18 cellular contexts compared by ENCODE assay signal in the genomic region with DNA sequence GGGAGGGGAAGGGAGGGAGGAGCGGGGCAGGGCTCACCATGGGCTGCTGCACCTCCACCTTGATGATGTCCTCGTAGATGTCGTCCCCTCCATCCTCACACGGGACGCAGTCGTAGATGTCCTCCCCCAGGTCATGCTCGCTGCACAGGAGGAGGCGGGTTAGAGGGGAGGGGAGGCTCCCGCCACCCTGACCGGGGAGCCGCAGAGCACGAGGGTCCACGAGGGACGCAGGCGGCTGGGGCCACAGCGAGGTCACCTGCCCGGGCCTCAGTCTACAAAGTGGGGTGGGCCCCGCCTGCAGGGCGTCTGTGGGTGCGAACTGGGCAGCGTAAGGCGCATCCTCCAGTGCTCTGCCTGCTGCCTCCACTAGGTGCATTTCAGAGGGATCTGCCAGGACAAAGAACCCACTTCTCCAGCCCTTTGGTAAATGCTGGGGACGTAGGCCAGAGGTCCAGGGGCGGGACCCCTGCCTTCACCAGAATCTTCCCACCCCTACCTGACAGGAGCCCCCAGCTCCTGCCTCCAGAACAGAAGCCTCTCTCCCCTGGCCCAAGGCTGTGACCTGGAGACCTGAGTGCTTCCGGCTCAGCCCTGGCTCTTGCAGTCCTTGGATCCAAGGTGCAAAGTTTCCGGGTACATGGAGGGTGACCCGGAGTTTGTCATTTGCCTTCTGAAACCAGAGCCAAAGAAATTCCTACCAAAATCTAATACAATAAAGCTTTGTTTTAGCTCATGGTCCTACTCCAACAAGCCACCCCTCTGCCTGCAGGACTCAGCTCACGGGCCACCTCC.
A peak's percentile ranks its signal among the peaks of the same experiment; 100 is the strongest.
DNase-seq lines count a peak whose midpoint lies in the region; ATAC-seq, FAIRE-seq and TF ChIP-seq lines count a peak whose summit lies in the region.
"Had no signal": no experiment of that assay in that cellular context is flagged by ENCODE, and none has a peak within 500 bp of the region (broad histone marks: within the 10 kb centered on the region; RNA-seq: fewer than 3 reads in every experiment).

No MANE protein-coding gene starts in this region.

- H3K27me3 ChIP-seq in GM23338 (ENCODE audit: insufficient read depth) (no peaks in the 10 kb centered on the region), H1 (replicated peaks in 1 of 4; ENCODE audit: control insufficient read depth in 3 of 4, extremely low read depth in 1 of 4, insufficient read depth in 3 of 4, low read length in 3 of 4) (no peaks in the 10 kb centered on the region), small intestine (ENCODE audit: control insufficient read depth in 2 of 2, insufficient read depth in 2 of 2, low read length in 2 of 2) (no peaks in the 10 kb centered on the region)
- H3K27me3 ChIP-seq: MG63 had no signal

- TF ChIP-seq POLR2A in H1 (IDR thresholded peaks at IDR 0.05; ENCODE audit: control extremely low read depth in 1 of 2, low read depth in 2 of 2, low read length in 2 of 2) = no peak

- peaks cover 5% of the 10 kb centered on the region; the same call in 2 of the 3 replicates for H3K4me1 Mint-ChIP-seq in GM23338
- H3K4me1 Mint-ChIP-seq: CD4-positive, CD25-positive, alpha-beta regulatory T cell had no signal

- TF ChIP-seq EP300 in H1 (IDR thresholded peaks at IDR 0.05; ENCODE audit: borderline replicate concordance in 1 of 2, low read depth in 2 of 2, low read length in 2 of 2) = no peak

- H3K27ac ChIP-seq in GM23338 (ENCODE audit: low read depth) (no peak overlapping the region), RWPE1 (peak overlapping the region; percentile 24), H1 (ENCODE audit: low read depth, low read length) (no peak overlapping the region), small intestine (ENCODE audit: low read depth in 1 of 2, low read length in 1 of 2) (no peak overlapping the region)
- H3K27ac ChIP-seq: SK-N-MC had no signal

- H3K9me3 ChIP-seq in H1 (ENCODE audit: insufficient read depth in 2 of 2, low read depth in 1 of 2, low read length in 1 of 2) (no peaks in the 10 kb centered on the region), small intestine (ENCODE audit: control insufficient read depth, low read depth) (no peaks in the 10 kb centered on the region)
- H3K9me3 ChIP-seq: MG63 had no signal

- FAIRE-seq in H1 (lab: Jason Lieb, UNC) (no peak), small intestine (lab: Jason Lieb, UNC) (no peak)

- H3K23me2 ChIP-seq in H1 (ENCODE audit: low read depth, low read length) = no peaks in the 10 kb centered on the region

- H3K79me2 ChIP-seq in GM23338 (replicated peaks; ENCODE audit: insufficient read depth) (no peaks in the 10 kb centered on the region), H1 (ENCODE audit: control insufficient read depth in 1 of 2, insufficient read depth in 2 of 2, low read length in 2 of 2) (no peaks in the 10 kb centered on the region)

- peak overlapping the region; percentile 20; the same call in 1 of the 2 replicates for H4K8ac ChIP-seq in H1 (ENCODE audit: extremely low read depth, insufficient read depth, low read length)

- no peak overlapping the region for H2BK5ac ChIP-seq in H1 (ENCODE audit: low read depth, low read length)

- H3K14ac ChIP-seq in H1 (ENCODE audit: insufficient read length) = no peak overlapping the region

- no peak overlapping the region for H4K5ac ChIP-seq in H1 (ENCODE audit: insufficient read length, low read depth, low read length)

- H3K23ac ChIP-seq in H1 (ENCODE audit: insufficient read length) = no peak overlapping the region

- H2BK120ac ChIP-seq in H1 (replicated peaks; ENCODE audit: low read depth, low read length) = no peak overlapping the region

- no peaks in the 10 kb centered on the region; the same call in 1 of the 2 replicates for H3K79me1 ChIP-seq in H1 (ENCODE audit: low read depth, low read length)

- H3K9ac ChIP-seq in H1 (replicated peaks in 1 of 4; ENCODE audit: extremely low read depth in 1 of 4, low read depth in 3 of 4, low read length in 3 of 4) = no peak overlapping the region

- no peaks in the 10 kb centered on the region; the same call in 2 of the 3 replicates for H3K36me3 Mint-ChIP-seq in GM23338 (ENCODE audit: low read depth)
- H3K36me3 Mint-ChIP-seq: CD4-positive, CD25-positive, alpha-beta regulatory T cell had no signal

- peak overlapping the region; percentile 67; the same call in 1 of the 2 replicates for H3K27ac Mint-ChIP-seq in GM23338
- H3K27ac Mint-ChIP-seq: CD4-positive, CD25-positive, alpha-beta regulatory T cell had no signal

- H2BK20ac ChIP-seq in H1 (ENCODE audit: low read length) = no peak overlapping the region

- H3K4me3 ChIP-seq in GM23338 (no peak overlapping the region), H1 (ENCODE audit: extremely low read depth in 1 of 4, insufficient read depth in 2 of 4, low read depth in 3 of 4, low read length in 4 of 4) (no peak overlapping the region), small intestine (ENCODE audit: low read depth in 1 of 2, low read length in 2 of 2) (no peak overlapping the region)
- H3K4me3 ChIP-seq: MG63, SK-N-MC had no signal

- POLR2A ChIA-PET in RWPE1 (lab: Yijun Ruan, JAX; ENCODE audit: low non-redundant PET) (no interaction called here), H1 (lab: Charles Lee; ENCODE audit: partially characterized antibody) (no interaction called here)

- H3K56ac ChIP-seq in H1 (replicated peaks; ENCODE audit: insufficient read length, low read depth, low read length) = no peak overlapping the region

- ATAC-seq in GM23338 (peak; percentile 25), HG02981 (IDR thresholded peaks at IDR 0.05; ENCODE audit: unreplicated experiment) (no peak)

- CTCF ChIA-PET in RWPE1 (lab: Yijun Ruan, JAX) (interaction anchor here (0.6 kb wide), 1 partner anchor 26 kb away, joined by 3 read pairs; no protein-coding TSS in a partner anchor), H1 (lab: Charles Lee; ENCODE audit: partially characterized antibody) (interaction anchor here (1.1 to 5.1 kb wide), 9 partner anchors 9 to 182 kb away, joined by 3 to 23 read pairs (median 5); no protein-coding TSS in a partner anchor)

- TF ChIP-seq CTCF in GM23338 (conservative IDR thresholded peaks at IDR 0.05; ENCODE audit: low read depth in 2 of 2) (no peak), RWPE1 (conservative IDR thresholded peaks at IDR 0.05; ENCODE audit: low read depth) (no peak), H1 (IDR thresholded peaks at IDR 0.05; ENCODE audit: control extremely low read depth in 1 of 3, insufficient read depth in 1 of 3, low read depth in 1 of 3, low read length in 3 of 3) (no peak), GM10266 (IDR thresholded peaks at IDR 0.05; ENCODE audit: control insufficient read depth, insufficient read depth, low read depth, missing control alignments) (no peak)

- no peak overlapping the region for H2AK5ac ChIP-seq in H1 (ENCODE audit: low read depth, low read length)

- no peaks in the 10 kb centered on the region for H3F3A ChIP-seq in GM23338 (replicated peaks; ENCODE audit: low read depth)

- no peak overlapping the region for H3K4me3 Mint-ChIP-seq in GM23338
- H3K4me3 Mint-ChIP-seq: CD4-positive, CD25-positive, alpha-beta regulatory T cell had no signal

- H4K20me1 ChIP-seq in GM23338 (replicated peaks; ENCODE audit: insufficient read depth) (no peaks in the 10 kb centered on the region), H1 (replicated peaks in 1 of 2; ENCODE audit: control insufficient read depth in 1 of 2, insufficient read depth in 2 of 2, low read length in 2 of 2) (peaks cover 0 to 8% of the 10 kb centered on the region in 2 experiments)

- no peak overlapping the region for H4K91ac ChIP-seq in H1 (replicated peaks; ENCODE audit: insufficient read length, low read length)

- H3K4me2 ChIP-seq in GM23338 (no peak overlapping the region), H1 (ENCODE audit: insufficient read depth in 1 of 2, low read depth in 2 of 2, low read length in 2 of 2) (no peak overlapping the region)

- H3K9me3 Mint-ChIP-seq in GM23338 = no peaks in the 10 kb centered on the region
- H3K9me3 Mint-ChIP-seq: CD4-positive, CD25-positive, alpha-beta regulatory T cell had no signal

- no peaks in the 10 kb centered on the region for H3K4me1 ChIP-seq in GM23338 (ENCODE audit: insufficient read depth)
- H3K4me1 ChIP-seq in H1 (replicated peaks in 1 of 4; ENCODE audit: control insufficient read depth in 3 of 4, insufficient read depth in 4 of 4, low read length in 3 of 4) = no peaks in the 10 kb centered on the region
- no peaks in the 10 kb centered on the region for H3K4me1 ChIP-seq in small intestine (ENCODE audit: control insufficient read depth in 2 of 2, insufficient read depth in 1 of 2, low read depth in 1 of 2, low read length in 1 of 2)

- H3K36me3 ChIP-seq in GM23338 (ENCODE audit: insufficient read depth) = no peaks in the 10 kb centered on the region
- peaks cover 0 to 3% (median 0%) of the 10 kb centered on the region in 4 experiments; a peak in 1 of 8 replicates for H3K36me3 ChIP-seq in H1 (ENCODE audit: control insufficient read depth in 2 of 4, insufficient read depth in 4 of 4, low read length in 3 of 4)
- peaks cover 0 to 7% of the 10 kb centered on the region in 2 donors for H3K36me3 ChIP-seq in small intestine (ENCODE audit: control insufficient read depth in 2 of 2, insufficient read depth in 2 of 2, low read length in 2 of 2)

- WGBS in H1 (ENCODE audit: extremely low coverage in 1 of 2, insufficient coverage in 1 of 2, insufficient read length in 1 of 2, insufficient replicate concordance in 2 of 2, low coverage in 1 of 2, low lambda C conversion rate in 2 of 2, missing lambda C conversion rate in 1 of 2), 2 experiments = 90% methylated on average over 20 of the region's 28 CpGs; no CpG with 5 or more reads in 1 of the 2 experiments
- 87 to 94% (median 92%) methylated on average over 26 to 28 of the region's 28 CpGs for WGBS in small intestine, 3 donors

- H2AFZ ChIP-seq in GM23338 (no peak overlapping the region), H1 (ENCODE audit: low read length) (no peak overlapping the region)

- H2BK12ac ChIP-seq in H1 (ENCODE audit: low read depth, low read length) = no peak overlapping the region

- no peak for DNase-seq in GM23338 (ENCODE audit: low spot score)
- no peak for DNase-seq in RWPE1 (ENCODE audit: low spot score)
- DNase-seq in H1 (ENCODE audit: low read depth in 1 of 2, low spot score in 2 of 2) = no peak
- DNase-seq in small intestine = peak; percentile 42
- no peak for DNase-seq in GM10266 (ENCODE audit: extremely low spot score)
- no peak for DNase-seq in cerebellar cortex (ENCODE audit: low spot score)
- DNase-seq: CD4-positive, CD25-positive, alpha-beta regulatory T cell; GOT3; KG1; MG63; NCI-H1105 treated with DMSO at 0.1 percent for 48 hours; NCI-H2029; NCI-H446; NCI-H524 treated with DMSO at 0.1 percent for 48 hours; NCI-H774; SHP77 treated with DMSO at 0.1 percent for 48 hours had no signal

- no peak overlapping the region for H3K18ac ChIP-seq in H1 (ENCODE audit: extremely low read depth, low read length)

- H2BK15ac ChIP-seq in H1 (ENCODE audit: low read length) = no peak overlapping the region

- H3K4ac ChIP-seq in H1 (replicated peaks; ENCODE audit: insufficient read length, low read depth, low read length) = no peak overlapping the region

- H3K9me2 ChIP-seq in GM23338 (ENCODE audit: insufficient read depth) = no peaks in the 10 kb centered on the region

- TF ChIP-seq RAD21 in H1 (IDR thresholded peaks at IDR 0.05 in 1 of 2, conservative IDR thresholded peaks at IDR 0.05 in 1 of 2; ENCODE audit: low read depth in 2 of 2, low read length in 2 of 2) = no peak

- peaks cover 11% of the 10 kb centered on the region for H3K27me3 Mint-ChIP-seq in GM23338 (ENCODE audit: insufficient read depth, low read depth, poor library complexity)
- H3K27me3 Mint-ChIP-seq: CD4-positive, CD25-positive, alpha-beta regulatory T cell had no signal
